In the genomic region with DNA sequence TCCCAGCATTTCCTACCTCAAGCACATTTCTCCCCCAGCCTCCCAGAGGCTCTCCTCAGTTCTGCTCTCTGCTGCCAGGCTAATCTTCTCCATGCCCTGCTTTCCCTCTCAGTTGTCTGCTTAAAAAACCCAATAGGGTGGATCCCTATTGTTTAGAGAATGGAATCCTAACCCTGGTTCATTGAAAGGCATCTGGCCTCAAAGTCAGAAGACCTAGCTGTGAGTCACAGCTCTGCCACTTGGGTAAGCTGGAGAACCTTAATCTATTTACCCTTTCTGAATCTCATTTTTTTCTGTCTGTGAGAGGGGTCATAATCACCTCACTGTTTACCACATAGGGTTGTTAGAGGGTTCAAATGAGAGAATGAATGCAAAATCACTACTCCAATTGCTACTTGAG, we compare ENCODE assay signal across 29 cellular contexts. TPM values are rescaled to one million over a fixed set of nuclear protein-coding genes. Genes with fewer than 3 reads are reported as not detected.
DNase-seq lines count a peak whose midpoint lies in the region; ATAC-seq and TF ChIP-seq lines count a peak whose summit lies in the region.
"Had no signal": no experiment of that assay in that cellular context is flagged by ENCODE, and none has a peak within 500 bp of the region (broad histone marks: within the 10 kb centered on the region; RNA-seq: fewer than 3 reads in every experiment).

No MANE protein-coding gene starts in this region.

- H3K27me3 Mint-ChIP-seq in endodermal cell (ENCODE audit: insufficient read depth) = peaks cover 75% of the 10 kb centered on the region
- H3K27me3 Mint-ChIP-seq: brain; stimulated activated naive B cell treated with anti-CD40 and anti-IgM and Interleukin-4, amounts not matched to agents 10 μg/mL and 1 μg/mL and 100 μg/mL, for 72 hours had no signal

- TF ChIP-seq CTCF in left ventricle myocardium inferior (IDR thresholded peaks at IDR 0.05; ENCODE audit: borderline replicate concordance) (no peak), heart right ventricle (IDR thresholded peaks at IDR 0.05) (no peak), endodermal cell (conservative IDR thresholded peaks at IDR 0.05) (no peak), A673 (conservative IDR thresholded peaks at IDR 0.05; ENCODE audit: low read depth, low read length) (no peak), BE2C (IDR thresholded peaks at IDR 0.05; ENCODE audit: low read depth, low read length) (no peak)

- no peak overlapping the region for H2AK5ac ChIP-seq in mesendoderm (ENCODE audit: low read length)

- ATAC-seq in heart right ventricle (no peak), GM18502 (IDR thresholded peaks at IDR 0.05; ENCODE audit: poor library complexity, unreplicated experiment) (no peak)
- ATAC-seq: lower lobe of right lung; stimulated activated naive B cell treated with anti-CD40 and anti-IgM and Interleukin-4, amounts not matched to agents 10 μg/mL and 1 μg/mL and 100 μg/mL, for 72 hours had no signal

- H3K36me3 ChIP-seq in left ventricle myocardium inferior (no peaks in the 10 kb centered on the region), heart right ventricle (no peaks in the 10 kb centered on the region), endodermal cell (ENCODE audit: control insufficient read depth, insufficient read depth, low read length) (no peaks in the 10 kb centered on the region), mesendoderm (ENCODE audit: control insufficient read depth, insufficient read depth, low read length) (no peaks in the 10 kb centered on the region), A673 (ENCODE audit: insufficient read depth, low read length, poor library complexity, severe bottlenecking) (no peaks in the 10 kb centered on the region), BE2C (no peaks in the 10 kb centered on the region)
- H3K36me3 ChIP-seq: lower lobe of right lung, neutrophil, thoracic aorta, WERI-Rb-1 had no signal

- no peak overlapping the region for H3K4ac ChIP-seq in mesendoderm (ENCODE audit: low read depth, low read length)

- no peak overlapping the region for H4K5ac ChIP-seq in mesendoderm (ENCODE audit: low read length)

- H3K79me2 ChIP-seq in mesendoderm (ENCODE audit: control insufficient read depth, insufficient read depth, low read length) = no peaks in the 10 kb centered on the region

- no peak overlapping the region for H3K4me3 Mint-ChIP-seq in endodermal cell
- H3K4me3 Mint-ChIP-seq: brain; stimulated activated naive B cell treated with anti-CD40 and anti-IgM and Interleukin-4, amounts not matched to agents 10 μg/mL and 1 μg/mL and 100 μg/mL, for 72 hours had no signal

- H3K27ac ChIP-seq in left ventricle myocardium inferior (replicated peaks) (peak overlapping the region; percentile 63), heart right ventricle (peak overlapping the region in 1 of 10 donors; percentile 6), endodermal cell (ENCODE audit: low read depth, low read length) (no peak overlapping the region), mesendoderm (ENCODE audit: low read depth, low read length) (no peak overlapping the region), A673 (ENCODE audit: low read depth, low read length, poor library complexity, severe bottlenecking) (no peak overlapping the region)
- H3K27ac ChIP-seq: lower lobe of right lung, neutrophil, WERI-Rb-1 had no signal

- CTCF ChIA-PET in A673 (lab: Charles Lee) = no interaction called here

- DNase-seq in left ventricle myocardium inferior (no peak), heart right ventricle (no peak), endodermal cell (no peak), mesendoderm (peak; percentile 40), A673 (ENCODE audit: low spot score) (no peak), BE2C (no peak), hepatic stellate cell (ENCODE audit: low spot score) (no peak)
- DNase-seq: activated CD8-positive, alpha-beta memory T cell treated with anti-CD3 and anti-CD28 coated beads, Interleukin-2, amount 50 U/mL, for 4 hours; C1 segment of cervical spinal cord; GOT3; kidney; lower lobe of right lung; NCI-H1092 treated with DMSO at 0.1 percent for 48 hours; NCI-H2081 treated with DMSO at 0.1 percent for 48 hours; NCI-H446 treated with DMSO at 0.1 percent for 48 hours; NK-92 treated with Interleukin-12 subunit alpha and Interleukin-12 subunit beta, amount 100 ng/mL, for 24 hours; stimulated activated CD4-positive, alpha-beta T cell treated with anti-CD3 and anti-CD28 coated beads, Interleukin-2, amount 100 ng/mL, for 48 hours; stimulated activated naive B cell treated with anti-CD40 and anti-IgM and Interleukin-4, amounts not matched to agents 10 μg/mL and 1 μg/mL and 100 μg/mL, for 72 hours; WERI-Rb-1 had no signal

- H2BK15ac ChIP-seq in mesendoderm (replicated peaks; ENCODE audit: low read depth) = no peak overlapping the region

- H3K9me3 ChIP-seq in left ventricle myocardium inferior (replicated peaks) (no peaks in the 10 kb centered on the region), heart right ventricle (no peaks in the 10 kb centered on the region), endodermal cell (ENCODE audit: control insufficient read depth, low read length) (no peaks in the 10 kb centered on the region), A673 (ENCODE audit: low read depth, low read length, poor library complexity, severe bottlenecking) (no peaks in the 10 kb centered on the region), BE2C (no peaks in the 10 kb centered on the region)
- H3K9me3 ChIP-seq: lower lobe of right lung, neutrophil, thoracic aorta had no signal

- H3K4me3 ChIP-seq in left ventricle myocardium inferior = no peak overlapping the region
- no peak overlapping the region for H3K4me3 ChIP-seq in heart right ventricle
- peak overlapping the region; percentile 51 for H3K4me3 ChIP-seq in endodermal cell (ENCODE audit: low read length)
- no peak overlapping the region for H3K4me3 ChIP-seq in mesendoderm (ENCODE audit: low read length)
- no peak overlapping the region for H3K4me3 ChIP-seq in A673 (ENCODE audit: low read depth, low read length, poor library complexity, severe bottlenecking)
- H3K4me3 ChIP-seq in BE2C (ENCODE audit: low read depth, low read length) = no peak overlapping the region
- H3K4me3 ChIP-seq: lower lobe of right lung, thoracic aorta had no signal

- BruUV-seq in A673 (replicated peaks; lab: Mats Ljungman, UMichigan) = no TSS peak

- H3K36me3 Mint-ChIP-seq in endodermal cell (ENCODE audit: low read depth) = no peaks in the 10 kb centered on the region
- H3K36me3 Mint-ChIP-seq: brain; stimulated activated naive B cell treated with anti-CD40 and anti-IgM and Interleukin-4, amounts not matched to agents 10 μg/mL and 1 μg/mL and 100 μg/mL, for 72 hours had no signal

- no peak overlapping the region for H3K9ac ChIP-seq in endodermal cell (ENCODE audit: extremely low read depth, low read length, poor library complexity, severe bottlenecking)
- H3K9ac ChIP-seq in mesendoderm (ENCODE audit: low read length) = no peak overlapping the region

- H3K4me2 ChIP-seq in mesendoderm (ENCODE audit: low read length) = no peak overlapping the region

- no peak overlapping the region for H3K23ac ChIP-seq in mesendoderm (ENCODE audit: low read length)

- no peak overlapping the region for H3K27ac Mint-ChIP-seq in endodermal cell
- H3K27ac Mint-ChIP-seq: activated T-helper 2 cell treated with anti-CD3 and anti-CD28 coated beads, Interferon-gamma antibody, Interleukin-2, Interleukin-4, amounts not matched to agents 10 μg/mL and 5 μg/mL and 100 μg/mL, durations not matched to agents 14 hours and 24 hours and 36 hours; brain; stimulated activated naive B cell treated with anti-CD40 and anti-IgM and Interleukin-4, amounts not matched to agents 10 μg/mL and 1 μg/mL and 100 μg/mL, for 72 hours had no signal

- no peaks in the 10 kb centered on the region for H3K9me3 Mint-ChIP-seq in endodermal cell
- H3K9me3 Mint-ChIP-seq: activated T-helper 2 cell treated with anti-CD3 and anti-CD28 coated beads, Interferon-gamma antibody, Interleukin-2, Interleukin-4, amounts not matched to agents 10 μg/mL and 5 μg/mL and 100 μg/mL, durations not matched to agents 14 hours and 24 hours and 36 hours; brain had no signal

- H2BK120ac ChIP-seq in mesendoderm (ENCODE audit: low read depth, low read length) = no peak overlapping the region

- H4K8ac ChIP-seq in mesendoderm (ENCODE audit: low read depth, low read length) = no peak overlapping the region

- H3K27me3 ChIP-seq in left ventricle myocardium inferior (ENCODE audit: low read depth) (no peaks in the 10 kb centered on the region), heart right ventricle (no peaks in the 10 kb centered on the region), endodermal cell (ENCODE audit: control insufficient read depth, insufficient read depth, low read length, poor library complexity, severe bottlenecking) (peaks cover 29% of the 10 kb centered on the region), mesendoderm (ENCODE audit: insufficient read depth, low read length, poor library complexity) (no peaks in the 10 kb centered on the region), A673 (replicated peaks; ENCODE audit: insufficient read depth, low read depth, low read length, poor library complexity) (no peaks in the 10 kb centered on the region), BE2C (peaks cover 9% of the 10 kb centered on the region)
- H3K27me3 ChIP-seq: neutrophil had no signal

- H2BK5ac ChIP-seq in mesendoderm (ENCODE audit: low read length) = no peak overlapping the region

- no peak overlapping the region for H3K56ac ChIP-seq in mesendoderm (ENCODE audit: low read length)

- POLR2A ChIA-PET in A673 (lab: Charles Lee; ENCODE audit: low non-redundant PET) = no interaction called here

- H3K18ac ChIP-seq in mesendoderm (ENCODE audit: low read length) = no peak overlapping the region

- peaks cover 36% of the 10 kb centered on the region for H3K4me1 ChIP-seq in left ventricle myocardium inferior
- H3K4me1 ChIP-seq in heart right ventricle = peaks cover 0 to 36% (median 12%) of the 10 kb centered on the region in 9 donors
- H3K4me1 ChIP-seq in endodermal cell (ENCODE audit: control insufficient read depth, insufficient read depth, low read length) = peaks cover 5% of the 10 kb centered on the region
- no peaks in the 10 kb centered on the region for H3K4me1 ChIP-seq in mesendoderm (ENCODE audit: control insufficient read depth, low read depth, low read length)
- no peaks in the 10 kb centered on the region for H3K4me1 ChIP-seq in A673 (ENCODE audit: insufficient read depth, low read length, poor library complexity, severe bottlenecking)
- H3K4me1 ChIP-seq in BE2C = no peaks in the 10 kb centered on the region
- H3K4me1 ChIP-seq: lower lobe of right lung had no signal

- intact Hi-C loops in left ventricle myocardium inferior (cut with micrococcal nuclease) = no loop called here
- intact Hi-C loops in heart right ventricle (cut with DNase I) = no loop called here
- intact Hi-C loops in A673 (cut with micrococcal nuclease; ENCODE audit: unreplicated experiment) = no loop called here

- H3K4me1 Mint-ChIP-seq in endodermal cell = peaks cover 10% of the 10 kb centered on the region
- H3K4me1 Mint-ChIP-seq: brain; stimulated activated naive B cell treated with anti-CD40 and anti-IgM and Interleukin-4, amounts not matched to agents 10 μg/mL and 1 μg/mL and 100 μg/mL, for 72 hours had no signal

- no peaks in the 10 kb centered on the region for H3K79me1 ChIP-seq in mesendoderm (ENCODE audit: low read length)

RNA-seq across cellular contexts. Expression of a gene that starts 12.5 kb away (rescaled TPM):
- 1.0 TPM for total RNA-seq in left ventricle myocardium inferior
- total RNA-seq in heart right ventricle = 1 to 10 TPM in 9 of 10 donors, under 1 TPM in 1; 0.93 to 7.5 (median 2.7) TPM
- polyA plus RNA-seq in heart right ventricle = 1 to 10 TPM in 1 of 2 donors, under 1 TPM in 1; 0.80 to 3.7 TPM
- total RNA-seq in endodermal cell = not detected
- not detected for polyA plus RNA-seq in endodermal cell (2013, experiment 1 of 2)
- polyA plus RNA-seq in endodermal cell (2013, experiment 2 of 2) = not detected
- not detected for polyA plus RNA-seq in mesendoderm (2013, experiment 1 of 2)
- not detected for polyA plus RNA-seq in mesendoderm (2013, experiment 2 of 2)
- total RNA-seq in A673 (2021) = not detected in 2 replicates
- polyA plus RNA-seq in BE2C (2012; ENCODE audit: insufficient read depth, insufficient read length, low read depth) = not detected
- total RNA-seq: activated T-helper 2 cell treated with anti-CD3 and anti-CD28 coated beads, Interferon-gamma antibody, Interleukin-2, Interleukin-4, amounts not matched to agents 10 μg/mL and 5 μg/mL and 100 μg/mL, durations not matched to agents 14 hours and 24 hours and 36 hours; Daoy; LHCN-M2; pulmonary artery endothelial cell; SK-MEL-5; T-helper 2 cell treated with Interferon-gamma antibody and Interleukin-4, amounts not matched to agents 100 ng/mL and 5 ng/mL, for 36 hours had no signal

RNA-seq across cellular contexts. Expression of a gene that starts 42.9 kb away (rescaled TPM):
- total RNA-seq in left ventricle myocardium inferior = not detected
- not detected for total RNA-seq in heart right ventricle
- polyA plus RNA-seq in heart right ventricle = not detected
- not detected for total RNA-seq in endodermal cell
- not detected for polyA plus RNA-seq in endodermal cell (2013, experiment 1 of 2)
- not detected for polyA plus RNA-seq in endodermal cell (2013, experiment 2 of 2)
- not detected for polyA plus RNA-seq in mesendoderm (2013, experiment 1 of 2)
- not detected for polyA plus RNA-seq in mesendoderm (2013, experiment 2 of 2)
- 0.41 TPM in 1 of 2 replicates, not detected in the other for total RNA-seq in A673 (2021)
- not detected for polyA plus RNA-seq in BE2C (2012; ENCODE audit: insufficient read depth, insufficient read length, low read depth)
- total RNA-seq: Daoy, LHCN-M2, SK-MEL-5, thoracic aorta had no signal
